Comparison of ENCODE assay signal across 9 cellular contexts in the genomic region with DNA sequence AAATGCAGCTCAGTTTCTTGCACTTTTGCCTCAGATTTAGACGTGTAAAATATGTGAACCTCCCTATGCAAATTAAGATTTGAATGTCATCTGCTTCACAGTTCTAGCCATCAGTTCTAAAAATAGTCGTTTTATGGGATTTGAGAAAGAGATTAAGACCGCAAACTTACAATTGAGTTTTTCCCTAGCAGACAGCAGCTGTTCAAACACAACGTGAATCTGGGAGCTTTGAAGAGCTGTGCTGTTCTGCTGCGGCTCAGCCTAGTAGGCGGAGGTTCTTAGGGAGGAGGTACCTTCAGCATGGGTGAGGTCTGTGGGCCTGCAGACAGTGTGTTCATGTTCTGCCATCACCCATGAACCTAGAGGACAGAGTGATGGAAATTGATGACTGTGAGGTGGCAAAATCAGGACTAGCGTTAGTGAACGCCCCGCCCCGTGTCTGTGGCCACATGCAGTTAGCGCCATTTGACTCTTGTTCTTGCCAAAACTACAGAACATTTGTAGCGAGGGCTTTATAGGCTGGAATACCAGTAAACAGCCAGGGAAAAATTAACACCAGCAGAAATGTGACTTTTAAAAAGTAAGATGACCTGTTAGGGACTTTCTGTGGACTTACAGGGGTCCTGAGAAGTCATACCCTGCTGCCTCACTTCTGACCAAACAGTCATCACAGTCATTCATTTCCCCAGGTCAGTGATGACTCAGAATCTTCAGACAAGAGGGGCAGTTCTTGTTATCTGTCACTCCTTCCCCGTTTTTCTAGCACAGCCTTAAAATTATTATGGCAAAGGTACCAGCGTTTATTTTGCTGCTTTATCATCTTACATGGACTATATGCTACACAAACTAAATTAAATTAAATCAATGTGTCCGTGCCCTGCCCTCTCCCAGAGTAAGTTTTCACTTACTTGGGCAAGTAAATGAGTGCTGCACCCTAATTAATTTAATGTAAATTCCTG.
DNase-seq lines count a peak whose midpoint lies in the region; ATAC-seq, FAIRE-seq and TF ChIP-seq lines count a peak whose summit lies in the region.
"Had no signal": no experiment of that assay in that cellular context is flagged by ENCODE, and none has a peak within 500 bp of the region (broad histone marks: within the 10 kb centered on the region; RNA-seq: fewer than 3 reads in every experiment).

No MANE protein-coding gene starts in this region.

- H3K4me3 ChIP-seq in ascending aorta = no peak overlapping the region

- peaks cover 11% of the 10 kb centered on the region for H3K36me3 Mint-ChIP-seq in chondrocyte (ENCODE audit: low read depth)

- H3K36me3 ChIP-seq in ascending aorta = peaks cover 8 to 32% of the 10 kb centered on the region in 2 donors

- no peaks in the 10 kb centered on the region for H3K27me3 Mint-ChIP-seq in chondrocyte (ENCODE audit: low read depth)
- H3K27me3 Mint-ChIP-seq: stimulated activated naive CD8-positive, alpha-beta T cell treated with anti-CD3 and anti-CD28 coated beads, Interleukin-15, Interleukin-2, amounts not matched to agents 100 ng/mL and 50 ng/mL, for 24 hours had no signal

- ATAC-seq in HG03097 (IDR thresholded peaks at IDR 0.05; ENCODE audit: low FRiP score, unreplicated experiment) = peak; percentile 72
- peak; percentile 80 for ATAC-seq in sciatic nerve

- H3K27ac ChIP-seq in ascending aorta = no peak overlapping the region

- H3K27ac Mint-ChIP-seq in chondrocyte (ENCODE audit: unreplicated experiment) = peak overlapping the region; percentile 79
- H3K27ac Mint-ChIP-seq: stimulated activated naive CD8-positive, alpha-beta T cell treated with anti-CD3 and anti-CD28 coated beads, Interleukin-15, Interleukin-2, amounts not matched to agents 100 ng/mL and 50 ng/mL, for 24 hours had no signal

- TF ChIP-seq CTCF in chondrocyte (IDR thresholded peaks at IDR 0.05) = no peak
- no peak for TF ChIP-seq CTCF in ascending aorta (IDR thresholded peaks at IDR 0.05)

- intact Hi-C loops in sciatic nerve (cut with DNase I) = no loop called here
- intact Hi-C loops in ascending aorta (cut with DNase I) = no loop called here

- H3K9me3 ChIP-seq in ascending aorta = no peaks in the 10 kb centered on the region

- H3K4me1 ChIP-seq in ascending aorta = no peaks in the 10 kb centered on the region

- DNase-seq in COR-L47 (lab: John Stamatoyannopoulos, UW) (peak; percentile 52), GM19239 (ENCODE audit: insufficient read length, low spot score) (peak; percentile 69), NCI-H2196 (lab: John Stamatoyannopoulos, UW; ENCODE audit: unreplicated experiment) (peak; percentile 55), chondrocyte (ENCODE audit: low spot score) (no peak), sciatic nerve (ENCODE audit: low spot score) (no peak), ascending aorta (ENCODE audit: low spot score in 2 of 2) (no peak)
- DNase-seq in stimulated activated CD4-positive, alpha-beta T cell treated with anti-CD3 and anti-CD28 coated beads, Interleukin-4, amount 100 ng/mL, for 4 hours = no peak

- H3K4me3 Mint-ChIP-seq in chondrocyte (ENCODE audit: unreplicated experiment) = no peak overlapping the region
- H3K4me3 Mint-ChIP-seq: stimulated activated naive CD8-positive, alpha-beta T cell treated with anti-CD3 and anti-CD28 coated beads, Interleukin-15, Interleukin-2, amounts not matched to agents 100 ng/mL and 50 ng/mL, for 24 hours had no signal

- no peaks in the 10 kb centered on the region for H3K9me3 Mint-ChIP-seq in chondrocyte (ENCODE audit: low read depth)
- H3K9me3 Mint-ChIP-seq: stimulated activated naive CD8-positive, alpha-beta T cell treated with anti-CD3 and anti-CD28 coated beads, Interleukin-15, Interleukin-2, amounts not matched to agents 100 ng/mL and 50 ng/mL, for 24 hours had no signal

- no peaks in the 10 kb centered on the region for H3K27me3 ChIP-seq in ascending aorta

- peaks cover 42% of the 10 kb centered on the region for H3K4me1 Mint-ChIP-seq in chondrocyte (ENCODE audit: low read depth)

- FAIRE-seq in GM19239 (lab: Jason Lieb, UNC) = peak; percentile 96

Comparison
In these comparisons a context has a peak if more than half of its experiments do, and no peak if none do; other contexts are left out.
1. DNase-seq: peak in COR-L47 (single experiment), GM19239 (single experiment) and NCI-H2196 (single experiment); none in chondrocyte (single experiment), sciatic nerve (single experiment), ascending aorta (0 of 2) and stimulated activated CD4-positive, alpha-beta T cell treated with anti-CD3 and anti-CD28 coated beads, Interleukin-4, amount 100 ng/mL, for 4 hours (0 of 2).